ENCODE assay signal across 19 cellular contexts in the genomic region with DNA sequence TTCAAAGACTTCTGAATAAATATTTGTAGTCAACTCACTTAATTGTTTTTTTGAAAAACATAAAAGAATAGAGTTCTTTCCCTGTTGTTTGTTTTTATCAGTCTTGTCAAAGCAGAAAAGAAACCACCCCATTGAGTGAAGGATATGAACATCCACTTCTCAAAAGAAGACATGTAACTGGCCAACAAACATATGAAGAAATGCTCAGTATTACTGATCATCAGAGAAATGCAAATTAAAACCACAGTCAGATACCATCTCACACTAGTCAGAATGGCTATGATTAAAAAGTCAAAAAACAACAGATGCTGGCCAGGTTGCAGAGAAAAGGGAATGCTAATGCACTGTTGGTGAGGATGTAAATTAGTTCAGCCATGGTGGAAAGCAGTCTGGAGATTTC.
DNase-seq lines count a peak whose midpoint lies in the region; ATAC-seq and TF ChIP-seq lines count a peak whose summit lies in the region.
"Had no signal": no experiment of that assay in that cellular context is flagged by ENCODE, and none has a peak within 500 bp of the region (broad histone marks: within the 10 kb centered on the region; RNA-seq: fewer than 3 reads in every experiment).

No MANE protein-coding gene starts in this region.

- H3K9me3 ChIP-seq in upper lobe of right lung (no peaks in the 10 kb centered on the region), breast epithelium (no peaks in the 10 kb centered on the region)
- H3K9me3 ChIP-seq: left ventricle myocardium inferior, ovary had no signal

- H3K36me3 ChIP-seq in upper lobe of right lung (no peaks in the 10 kb centered on the region), breast epithelium (no peaks in the 10 kb centered on the region)
- H3K36me3 ChIP-seq: left ventricle myocardium inferior, ovary had no signal

- H3K27me3 Mint-ChIP-seq in activated T-helper 1 cell treated with anti-CD3 and anti-CD28 coated beads, Interleukin-12 subunit alpha, Interleukin-12 subunit beta, Interleukin-2, Interleukin-4 antibody, amounts not matched to agents 30 ng/mL and 10 ng/mL and 1 ng/mL, durations not matched to agents 14 hours and 24 hours and 36 hours (ENCODE audit: insufficient read depth) = no peaks in the 10 kb centered on the region

- H3K27me3 ChIP-seq in upper lobe of right lung = no peaks in the 10 kb centered on the region
- no peaks in the 10 kb centered on the region for H3K27me3 ChIP-seq in breast epithelium
- H3K27me3 ChIP-seq: ovary had no signal

- H3K36me3 Mint-ChIP-seq in activated T-helper 1 cell treated with anti-CD3 and anti-CD28 coated beads, Interleukin-12 subunit alpha, Interleukin-12 subunit beta, Interleukin-2, Interleukin-4 antibody, amounts not matched to agents 30 ng/mL and 10 ng/mL and 1 ng/mL, durations not matched to agents 14 hours and 24 hours and 36 hours (ENCODE audit: low read depth) = no peaks in the 10 kb centered on the region
- H3K36me3 Mint-ChIP-seq: activated naive CD8-positive, alpha-beta T cell treated with anti-CD3 and anti-CD28 coated beads, Interleukin-2, amount 10 ng/mL, durations not matched to agents 7 days and 5 days had no signal

- no peak for TF ChIP-seq POLR2A in breast epithelium (IDR thresholded peaks at IDR 0.05)

- no peaks in the 10 kb centered on the region for H3K9me3 Mint-ChIP-seq in activated T-helper 1 cell treated with anti-CD3 and anti-CD28 coated beads, Interleukin-12 subunit alpha, Interleukin-12 subunit beta, Interleukin-2, Interleukin-4 antibody, amounts not matched to agents 30 ng/mL and 10 ng/mL and 1 ng/mL, durations not matched to agents 14 hours and 24 hours and 36 hours
- H3K9me3 Mint-ChIP-seq: activated T-cell treated with anti-CD3 and anti-CD28 coated beads, Interleukin-2, amount 50 U/mL, for 24 hours; CD8-positive, alpha-beta memory T cell; central memory CD8-positive, alpha-beta T cell; effector memory CD8-positive, alpha-beta T cell; HFFc6 had no signal

- H3K27ac Mint-ChIP-seq in activated T-helper 1 cell treated with anti-CD3 and anti-CD28 coated beads, Interleukin-12 subunit alpha, Interleukin-12 subunit beta, Interleukin-2, Interleukin-4 antibody, amounts not matched to agents 30 ng/mL and 10 ng/mL and 1 ng/mL, durations not matched to agents 14 hours and 24 hours and 36 hours = no peak overlapping the region
- H3K27ac Mint-ChIP-seq: activated naive CD8-positive, alpha-beta T cell treated with anti-CD3 and anti-CD28 coated beads, Interleukin-2, amount 10 ng/mL, durations not matched to agents 7 days and 5 days; activated T-cell treated with anti-CD3 and anti-CD28 coated beads, Interleukin-2, amount 50 U/mL, for 24 hours; effector memory CD8-positive, alpha-beta T cell; HFFc6 had no signal

- H3K27ac ChIP-seq in upper lobe of right lung = no peak overlapping the region
- H3K27ac ChIP-seq in breast epithelium = no peak overlapping the region
- H3K27ac ChIP-seq: left ventricle myocardium inferior, ovary had no signal

- H3K4me1 Mint-ChIP-seq in activated T-helper 1 cell treated with anti-CD3 and anti-CD28 coated beads, Interleukin-12 subunit alpha, Interleukin-12 subunit beta, Interleukin-2, Interleukin-4 antibody, amounts not matched to agents 30 ng/mL and 10 ng/mL and 1 ng/mL, durations not matched to agents 14 hours and 24 hours and 36 hours (ENCODE audit: low read depth) = no peaks in the 10 kb centered on the region
- H3K4me1 Mint-ChIP-seq: activated naive CD8-positive, alpha-beta T cell treated with anti-CD3 and anti-CD28 coated beads, Interleukin-2, amount 10 ng/mL, durations not matched to agents 7 days and 5 days had no signal

- intact Hi-C loops in activated T-helper 1 cell treated with anti-CD3 and anti-CD28 coated beads, Interleukin-12 subunit alpha, Interleukin-12 subunit beta, Interleukin-2, Interleukin-4 antibody, amounts not matched to agents 30 ng/mL and 10 ng/mL and 1 ng/mL, durations not matched to agents 14 hours and 24 hours and 36 hours (cut with micrococcal nuclease) = no loop called here
- intact Hi-C loops in upper lobe of right lung (cut with DNase I) (no loop called here), breast epithelium (cut with DNase I; ENCODE audit: low total_unique reads) (no loop called here)

- DNase-seq in EH (ENCODE audit: low read depth) = peak; percentile 19
- peak; percentile 15 for DNase-seq in M059J (ENCODE audit: low read depth)
- DNase-seq in activated T-helper 1 cell treated with anti-CD3 and anti-CD28 coated beads, Interleukin-12 subunit alpha, Interleukin-12 subunit beta, Interleukin-2, Interleukin-4 antibody, amounts not matched to agents 30 ng/mL and 10 ng/mL and 1 ng/mL, durations not matched to agents 14 hours and 24 hours and 36 hours (ENCODE audit: low spot score) = no peak
- DNase-seq in activated CD4-positive, CD25-positive, alpha-beta regulatory T cell (lab: John Stamatoyannopoulos, UW) = no peak
- DNase-seq in upper lobe of right lung = no peak
- DNase-seq in breast epithelium (ENCODE audit: low spot score in 2 of 2) = no peak
- DNase-seq: activated CD4-positive, alpha-beta T cell treated with anti-CD3 and anti-CD28 coated beads, Interleukin-2, amount 50 U/mL, for 4 hours; activated naive CD8-positive, alpha-beta T cell treated with anti-CD3 and anti-CD28 coated beads, Interleukin-2, amount 10 ng/mL, durations not matched to agents 7 days and 5 days; activated T-cell treated with anti-CD3 and anti-CD28 coated beads, Interleukin-2, amount 50 U/mL, for 24 hours; CD8-positive, alpha-beta memory T cell; effector memory CD8-positive, alpha-beta T cell; HFFc6; left ventricle myocardium inferior; NCI-H1048; NCI-H82; ovary had no signal

- no peak overlapping the region for H3K4me3 Mint-ChIP-seq in activated T-helper 1 cell treated with anti-CD3 and anti-CD28 coated beads, Interleukin-12 subunit alpha, Interleukin-12 subunit beta, Interleukin-2, Interleukin-4 antibody, amounts not matched to agents 30 ng/mL and 10 ng/mL and 1 ng/mL, durations not matched to agents 14 hours and 24 hours and 36 hours
- H3K4me3 Mint-ChIP-seq: activated naive CD8-positive, alpha-beta T cell treated with anti-CD3 and anti-CD28 coated beads, Interleukin-2, amount 10 ng/mL, durations not matched to agents 7 days and 5 days; activated T-cell treated with anti-CD3 and anti-CD28 coated beads, Interleukin-2, amount 50 U/mL, for 24 hours; CD8-positive, alpha-beta memory T cell; central memory CD8-positive, alpha-beta T cell; effector memory CD8-positive, alpha-beta T cell; HFFc6 had no signal

- TF ChIP-seq CTCF in upper lobe of right lung (IDR thresholded peaks at IDR 0.05) (no peak), breast epithelium (IDR thresholded peaks at IDR 0.05) (no peak)

- H3K4me1 ChIP-seq in upper lobe of right lung = no peaks in the 10 kb centered on the region
- no peaks in the 10 kb centered on the region for H3K4me1 ChIP-seq in breast epithelium
- H3K4me1 ChIP-seq: left ventricle myocardium inferior had no signal

- H3K4me3 ChIP-seq in upper lobe of right lung (no peak overlapping the region), breast epithelium (no peak overlapping the region)
- H3K4me3 ChIP-seq: left ventricle myocardium inferior, ovary had no signal

- ATAC-seq in GM19395 (IDR thresholded peaks at IDR 0.05; ENCODE audit: unreplicated experiment) = peak; percentile 73
- peak; percentile 83 for ATAC-seq in HG02852 (IDR thresholded peaks at IDR 0.05; ENCODE audit: unreplicated experiment)
- ATAC-seq in upper lobe of right lung = no peak
- ATAC-seq: effector memory CD8-positive, alpha-beta T cell had no signal

Comparison
In these comparisons a context has a peak if more than half of its experiments do, and no peak if none do; other contexts are left out.
1. DNase-seq: peak in EH (single experiment) and M059J (single experiment); none in activated T-helper 1 cell treated with anti-CD3 and anti-CD28 coated beads, Interleukin-12 subunit alpha, Interleukin-12 subunit beta, Interleukin-2, Interleukin-4 antibody, amounts not matched to agents 30 ng/mL and 10 ng/mL and 1 ng/mL, durations not matched to agents 14 hours and 24 hours and 36 hours (single experiment), activated CD4-positive, CD25-positive, alpha-beta regulatory T cell (0 of 4), upper lobe of right lung (single experiment) and breast epithelium (0 of 2).